8 cellular contexts compared by ENCODE assay signal in genomic region chr6:80132942-80133517, GRCh38. TPM values are rescaled to one million over a fixed set of nuclear protein-coding genes. Genes with fewer than 3 reads are reported as not detected.
DNase-seq lines count a peak whose midpoint lies in the region; ATAC-seq and TF ChIP-seq lines count a peak whose summit lies in the region.

No MANE protein-coding gene starts in this region.

- DNase-seq in activated CD8-positive, alpha-beta memory T cell treated with anti-CD3 and anti-CD28 coated beads, Interleukin-2, amount 50 U/mL, for 4 hours = peak; percentile 15
- DNase-seq in activated CD8-positive, alpha-beta memory T cell treated with anti-CD3 and anti-CD28 coated beads, Interleukin-2, amount 50 U/mL, for 48 hours = no peak
- DNase-seq in NCI-H2081 (lab: John Stamatoyannopoulos, UW) = peak; percentile 62 to 68
- DNase-seq in activated CD4-positive, alpha-beta T cell treated with anti-CD3 and anti-CD28 coated beads for 48 hours = peak; percentile 48
- DNase-seq in fibroblast of villous mesenchyme (ENCODE audit: low read depth) = peak; percentile 70
- DNase-seq in omental fat pad (ENCODE audit: low spot score) = peak; percentile 40
- no peak for DNase-seq in GM20000 (ENCODE audit: low spot score)

- peak; percentile 61 for TF ChIP-seq CTCF in fibroblast of villous mesenchyme (IDR thresholded peaks at IDR 0.05; ENCODE audit: insufficient read depth, low read depth, low read length)
- TF ChIP-seq CTCF in omental fat pad (IDR thresholded peaks at IDR 0.05) = no peak
- no peak for TF ChIP-seq CTCF in GM20000 (IDR thresholded peaks at IDR 0.05; ENCODE audit: extremely low read depth, missing control alignments)

- ATAC-seq in omental fat pad (ENCODE audit: low FRiP score) = no peak
- ATAC-seq in HG03521 (IDR thresholded peaks at IDR 0.05; ENCODE audit: unreplicated experiment) = no peak

- no peak overlapping the region for H3K4me3 ChIP-seq in fibroblast of villous mesenchyme (ENCODE audit: low read depth, low read length)

RNA-seq across cellular contexts. Expression of gene BCKDHB, which starts 26.6 kb away (rescaled TPM):
- total RNA-seq in fibroblast of villous mesenchyme (7.4 and 11.7 TPM in 2 replicates), omental fat pad (10 to 100 TPM in 3 of 4 donors, 1 to 10 TPM in 1; 8.9 to 18.4 (median 16.6) TPM)

Comparison
In these comparisons a context has a peak if more than half of its experiments do, and no peak if none do; other contexts are left out.
1. DNase-seq: peak in activated CD8-positive, alpha-beta memory T cell treated with anti-CD3 and anti-CD28 coated beads, Interleukin-2, amount 50 U/mL, for 4 hours (single experiment), NCI-H2081 (2 of 2), activated CD4-positive, alpha-beta T cell treated with anti-CD3 and anti-CD28 coated beads for 48 hours (single experiment), fibroblast of villous mesenchyme (single experiment) and omental fat pad (single experiment); none in activated CD8-positive, alpha-beta memory T cell treated with anti-CD3 and anti-CD28 coated beads, Interleukin-2, amount 50 U/mL, for 48 hours (single experiment) and GM20000 (single experiment).